In genomic region chr9:135310134-135310533, GRCh38 we compare ENCODE assay signal across 27 cellular contexts.
"Had no signal": no experiment of that assay in that cellular context is flagged by ENCODE, and none has a peak within 500 bp of the region (broad histone marks: within the 10 kb centered on the region; RNA-seq: fewer than 3 reads in every experiment).

No MANE protein-coding gene starts in this region.

- H3K27me3 ChIP-seq: testis, uterus had no signal

- H3K36me3 Mint-ChIP-seq: mesothelial cell of epicardium; stimulated activated effector memory CD8-positive, alpha-beta T cell treated with anti-CD3 and anti-CD28 coated beads, Interleukin-12 subunit alpha, Interleukin-12 subunit beta, amount 100 ng/mL, for 72 hours had no signal

- ATAC-seq: esophagus mucosa; gastrocnemius medialis; left lung; mucosa of descending colon; psoas muscle; stimulated activated effector memory CD8-positive, alpha-beta T cell treated with anti-CD3 and anti-CD28 coated beads, Interleukin-12 subunit alpha, Interleukin-12 subunit beta, amount 100 ng/mL, for 72 hours; stimulated activated naive CD8-positive, alpha-beta T cell treated with anti-CD3 and anti-CD28 coated beads, Interleukin-15, Interleukin-2, amounts not matched to agents 100 U/mL and 50 U/mL, for 24 hours had no signal

- DNase-seq: dorsolateral prefrontal cortex; effector CD4-positive, alpha-beta T cell; foreskin fibroblast; gastrocnemius medialis; kidney; mesenchymal stem cell; naive B cell; psoas muscle; right cardiac atrium; sigmoid colon; stimulated activated CD4-positive, alpha-beta T cell treated with anti-CD3 and anti-CD28 coated beads, Interleukin-2, amount 100 ng/mL, for 24 hours; stimulated activated CD4-positive, alpha-beta T cell treated with anti-CD3 and anti-CD28 coated beads, Interleukin-4, amount 100 ng/mL, for 24 hours; stimulated activated naive CD8-positive, alpha-beta T cell treated with anti-CD3 and anti-CD28 coated beads, Interleukin-15, Interleukin-2, amounts not matched to agents 100 U/mL and 50 U/mL, for 24 hours; substantia nigra; testis; tibial artery; upper lobe of right lung; uterus had no signal

- H3K4me1 ChIP-seq: left lung, psoas muscle, sigmoid colon, testis, tibial artery, upper lobe of right lung, uterus had no signal

- H3K27ac Mint-ChIP-seq: mesothelial cell of epicardium; naive B cell; natural killer cell treated with Interleukin-12 subunit alpha and Interleukin-12 subunit beta and Interleukin-15 and Interleukin-18, amount 100 ng/mL, for 72 hours; stimulated activated effector memory CD8-positive, alpha-beta T cell treated with anti-CD3 and anti-CD28 coated beads, Interleukin-12 subunit alpha, Interleukin-12 subunit beta, amount 100 ng/mL, for 72 hours had no signal

- H3K36me3 ChIP-seq: gastrocnemius medialis, left lung, neutrophil, sigmoid colon, tibial artery, upper lobe of right lung, uterus had no signal

- H3K4me3 Mint-ChIP-seq: mesothelial cell of epicardium; naive B cell; natural killer cell treated with Interleukin-12 subunit alpha and Interleukin-12 subunit beta and Interleukin-15 and Interleukin-18, amount 100 ng/mL, for 72 hours; neural crest cell; stimulated activated effector memory CD8-positive, alpha-beta T cell treated with anti-CD3 and anti-CD28 coated beads, Interleukin-12 subunit alpha, Interleukin-12 subunit beta, amount 100 ng/mL, for 72 hours had no signal

- H3K27ac ChIP-seq: dorsolateral prefrontal cortex, epithelial cell of prostate, gastrocnemius medialis, left lung, neutrophil, psoas muscle, sigmoid colon, testis, tibial artery, upper lobe of right lung, uterus had no signal

- H3K4me1 Mint-ChIP-seq: mesothelial cell of epicardium; naive B cell; neural crest cell; stimulated activated effector memory CD8-positive, alpha-beta T cell treated with anti-CD3 and anti-CD28 coated beads, Interleukin-12 subunit alpha, Interleukin-12 subunit beta, amount 100 ng/mL, for 72 hours had no signal

- H3K4me3 ChIP-seq: dorsolateral prefrontal cortex, gastrocnemius medialis, left lung, mucosa of descending colon, psoas muscle, sigmoid colon, testis, tibial artery, upper lobe of right lung, uterus had no signal

- H3K9me3 Mint-ChIP-seq: natural killer cell treated with Interleukin-12 subunit alpha and Interleukin-12 subunit beta and Interleukin-15 and Interleukin-18, amount 100 ng/mL, for 72 hours had no signal

- H3K9me3 ChIP-seq: gastrocnemius medialis, mucosa of descending colon, neutrophil, testis had no signal
